ENCODE assay signal across 21 cellular contexts in genomic region chr5:171478946-171479775, GRCh38. TPM values are rescaled to one million over a fixed set of nuclear protein-coding genes. Genes with fewer than 3 reads are reported as not detected.
"Had no signal": no experiment of that assay in that cellular context is flagged by ENCODE, and none has a peak within 500 bp of the region (broad histone marks: within the 10 kb centered on the region; RNA-seq: fewer than 3 reads in every experiment).

No MANE protein-coding gene starts in this region.

- H3K27ac ChIP-seq: ascending aorta, coronary artery, left lung, pancreas, testis, upper lobe of right lung had no signal

- ATAC-seq: activated CD4-positive, alpha-beta T cell treated with anti-CD3 and anti-CD28 coated beads for 36 hours; left lung; mucosa of descending colon; pancreas; sciatic nerve; stimulated activated memory B cell treated with anti-CD40 and anti-IgM and Interleukin-4, amounts not matched to agents 10 μg/mL and 1 μg/mL and 100 μg/mL, for 72 hours; upper lobe of right lung; WTC11 had no signal

- H3K27me3 ChIP-seq: ascending aorta, left lung, pancreas, testis, upper lobe of right lung had no signal

- H3K9me3 ChIP-seq: ascending aorta, left lung, mucosa of descending colon, pancreas, testis, upper lobe of right lung had no signal

- H3K4me2 ChIP-seq: smooth muscle cell had no signal

- H3K4me3 ChIP-seq: ascending aorta, coronary artery, left lung, mucosa of descending colon, pancreas, smooth muscle cell, testis, upper lobe of right lung had no signal

- H3K4me1 ChIP-seq: pancreas, testis, upper lobe of right lung had no signal

- DNase-seq: activated CD4-positive, alpha-beta memory T cell treated with anti-CD3 and anti-CD28 coated beads, Interleukin-2, amount 10 ng/mL, durations not matched to agents 7 days and 5 days; activated CD4-positive, alpha-beta T cell treated with anti-CD3 and anti-CD28 coated beads for 36 hours; activated naive CD4-positive, alpha-beta T cell treated with anti-CD3 and anti-CD28 coated beads for 36 hours; activated T-cell treated with anti-CD3 and anti-CD28 coated beads, Interleukin-2, amount 50 U/mL, for 24 hours; erythroblast; left lung; mammary epithelial cell; mucosa of descending colon; naive B cell; pancreas; stimulated activated CD4-positive, alpha-beta T cell treated with anti-CD3 and anti-CD28 coated beads, Interleukin-4, amount 100 ng/mL, for 1 hour; testis had no signal

- H3K36me3 ChIP-seq: ascending aorta, left lung, pancreas, upper lobe of right lung had no signal

RNA-seq across cellular contexts. Expression of gene FGF18, which starts 59.7 kb away (rescaled TPM):
- total RNA-seq: activated CD4-positive, alpha-beta memory T cell treated with anti-CD3 and anti-CD28 coated beads, Interleukin-2, amount 10 ng/mL, durations not matched to agents 7 days and 5 days; activated CD4-positive, alpha-beta T cell treated with anti-CD3 and anti-CD28 coated beads for 36 hours; activated T-helper 2 cell treated with anti-CD3 and anti-CD28 coated beads, Interferon-gamma antibody, Interleukin-2, Interleukin-4, amounts not matched to agents 10 μg/mL and 5 μg/mL and 100 μg/mL, durations not matched to agents 14 hours and 24 hours and 36 hours; kidney epithelial cell; smooth muscle cell had no signal
- polyA plus RNA-seq: mammary epithelial cell had no signal
